ENCODE assay signal across 23 cellular contexts in genomic region chr22:29712119-29712518, GRCh38. TPM values are rescaled to one million over a fixed set of nuclear protein-coding genes. Genes with fewer than 3 reads are reported as not detected.
"Had no signal": no experiment of that assay in that cellular context is flagged by ENCODE, and none has a peak within 500 bp of the region (broad histone marks: within the 10 kb centered on the region; RNA-seq: fewer than 3 reads in every experiment).

No MANE protein-coding gene starts in this region.

- H3K4me3 ChIP-seq: SJSA1, SK-N-MC had no signal

- H3K9me3 ChIP-seq: SJSA1 had no signal

- ATAC-seq: HepG2, T-cell had no signal

- DNase-seq: IMR-90, Kasumi-1, MM.1S, NCI-H1092 treated with DMSO at 0.1 percent for 48 hours, NCI-H1436 treated with DMSO at 0.1 percent for 48 hours, NCI-H1694, NCI-H187 treated with DMSO at 0.1 percent for 48 hours, NCI-H2029 treated with DMSO at 0.1 percent for 48 hours, NCI-H2227 treated with DMSO at 0.1 percent for 48 hours, NCI-H524, NCI-H526 treated with DMSO at 0.1 percent for 48 hours, NCI-H774, Right ventricle myocardium superior, RPMI8226, SIG-M5, SW 1271, T-cell had no signal

- H3K36me3 ChIP-seq: SJSA1 had no signal

- FAIRE-seq: HepG2, RCC 7860 had no signal

- H3K4me2 ChIP-seq: KMS-11 had no signal

- H3K9ac ChIP-seq: KMS-11 had no signal

- H3K4me1 ChIP-seq: SJSA1 had no signal

- H3K27ac ChIP-seq: KMS-11, SJSA1, SK-N-MC had no signal

RNA-seq across cellular contexts. Expression of gene CABP7, which starts 7.7 kb away (rescaled TPM):
- total RNA-seq: HepG2, NCI-H460, Right ventricle myocardium superior, SJSA1 had no signal
